9 cellular contexts compared by ENCODE assay signal in genomic region chr7:143892527-143893300, GRCh38. TPM values are rescaled to one million over a fixed set of nuclear protein-coding genes. Genes with fewer than 3 reads are reported as not detected.
A peak's percentile ranks its signal among the peaks of the same experiment; 100 is the strongest.
DNase-seq lines count a peak whose midpoint lies in the region; ATAC-seq, FAIRE-seq and TF ChIP-seq lines count a peak whose summit lies in the region.
"Had no signal": no experiment of that assay in that cellular context is flagged by ENCODE, and none has a peak within 500 bp of the region (broad histone marks: within the 10 kb centered on the region; RNA-seq: fewer than 3 reads in every experiment).

No MANE protein-coding gene starts in this region.

- peak; percentile 47 for TF ChIP-seq CTCF in C4-2B (conservative IDR thresholded peaks at IDR 0.05)
- TF ChIP-seq CTCF in H1 (IDR thresholded peaks at IDR 0.05; ENCODE audit: control extremely low read depth in 1 of 3, insufficient read depth in 1 of 3, low read depth in 1 of 3, low read length in 3 of 3): peak in 2 of 3 experiments; percentile 40 to 69; a peak in 2 of 4 replicates

- H4K20me1 ChIP-seq in H1 (replicated peaks in 1 of 2; ENCODE audit: control insufficient read depth in 1 of 2, insufficient read depth in 2 of 2, low read length in 2 of 2): peaks cover 0 to 8% of the 10 kb centered on the region in 2 experiments

- H4K91ac ChIP-seq in H1 (replicated peaks; ENCODE audit: insufficient read length, low read length): no peak overlapping the region

- no peaks in the 10 kb centered on the region for H3K4me1 ChIP-seq in H1 (replicated peaks in 1 of 4; ENCODE audit: control insufficient read depth in 3 of 4, insufficient read depth in 4 of 4, low read length in 3 of 4)

- no peak for TF ChIP-seq POLR2A in H1 (IDR thresholded peaks at IDR 0.05; ENCODE audit: control extremely low read depth in 1 of 2, low read depth in 2 of 2, low read length in 2 of 2)

- WGBS in H1 (ENCODE audit: extremely low coverage in 1 of 2, insufficient coverage in 1 of 2, insufficient read length in 1 of 2, insufficient replicate concordance in 2 of 2, low coverage in 1 of 2, low lambda C conversion rate in 2 of 2, missing lambda C conversion rate in 1 of 2), 2 experiments: 64% methylated on average over 5 of the region's 5 CpGs; no CpG with 5 or more reads in 1 of the 2 experiments

- peaks cover 6% of the 10 kb centered on the region in 2 experiments; a peak in 2 of 4 replicates for H3K9me3 ChIP-seq in H1 (ENCODE audit: insufficient read depth in 2 of 2, low read depth in 1 of 2, low read length in 1 of 2)

- H3K79me1 ChIP-seq in H1 (ENCODE audit: low read depth, low read length): no peaks in the 10 kb centered on the region

- H3K4ac ChIP-seq in H1 (replicated peaks; ENCODE audit: insufficient read length, low read depth, low read length): no peak overlapping the region

- no peak overlapping the region for H2BK15ac ChIP-seq in H1 (ENCODE audit: low read length)

- H2AK5ac ChIP-seq in H1 (ENCODE audit: low read depth, low read length): no peak overlapping the region

- H3K18ac ChIP-seq in H1 (ENCODE audit: extremely low read depth, low read length): no peak overlapping the region

- H3K23me2 ChIP-seq in H1 (ENCODE audit: low read depth, low read length): no peaks in the 10 kb centered on the region

- DNase-seq in NCI-H2171 (lab: John Stamatoyannopoulos, UW) (peak; percentile 1), H1 (ENCODE audit: low read depth in 1 of 2, low spot score in 2 of 2) (no peak), NCI-H2227 treated with DMSO at 0.1 percent for 48 hours (lab: John Stamatoyannopoulos, UW) (no peak), SW480 (ENCODE audit: low spot score) (no peak)
- DNase-seq in stimulated activated CD4-positive, alpha-beta T cell treated with anti-CD3 and anti-CD28 coated beads, Interleukin-4, amount 100 ng/mL, for 1 hour: no peak

- POLR2A ChIA-PET in H1 (lab: Charles Lee; ENCODE audit: partially characterized antibody): interaction anchor here (0.8 to 1.0 kb wide), 2 partner anchors 9 to 22 kb away, joined by 3 to 4 read pairs; partner anchors contain the start of gene TCAF1

- H3K27ac ChIP-seq in C4-2B: no peak overlapping the region
- no peak overlapping the region for H3K27ac ChIP-seq in H1 (ENCODE audit: low read depth, low read length)

- H3K14ac ChIP-seq in H1 (ENCODE audit: insufficient read length): no peak overlapping the region

- H2BK120ac ChIP-seq in H1 (replicated peaks; ENCODE audit: low read depth, low read length): no peak overlapping the region

- peak; percentile 58 to 63 for TF ChIP-seq RAD21 in H1 (IDR thresholded peaks at IDR 0.05 in 1 of 2, conservative IDR thresholded peaks at IDR 0.05 in 1 of 2; ENCODE audit: low read depth in 2 of 2, low read length in 2 of 2)

- H3K23ac ChIP-seq in H1 (ENCODE audit: insufficient read length): no peak overlapping the region

- CTCF ChIA-PET in H1 (lab: Charles Lee; ENCODE audit: partially characterized antibody): interaction anchor here (0.5 to 2.7 kb wide), 16 partner anchors 9 to 165 kb away, joined by 3 to 28 read pairs (median 3); partner anchors contain the start of gene TCAF1

- no peak for TF ChIP-seq EP300 in H1 (IDR thresholded peaks at IDR 0.05; ENCODE audit: borderline replicate concordance in 1 of 2, low read depth in 2 of 2, low read length in 2 of 2)

- no peak overlapping the region for H3K56ac ChIP-seq in H1 (replicated peaks; ENCODE audit: insufficient read length, low read depth, low read length)

- H2BK12ac ChIP-seq in H1 (ENCODE audit: low read depth, low read length): no peak overlapping the region

- H4K5ac ChIP-seq in H1 (ENCODE audit: insufficient read length, low read depth, low read length): no peak overlapping the region

- H3K27me3 ChIP-seq in H1 (replicated peaks in 1 of 4; ENCODE audit: control insufficient read depth in 3 of 4, extremely low read depth in 1 of 4, insufficient read depth in 3 of 4, low read length in 3 of 4): no peaks in the 10 kb centered on the region

- H3K9ac ChIP-seq in H1 (replicated peaks in 1 of 4; ENCODE audit: extremely low read depth in 1 of 4, low read depth in 3 of 4, low read length in 3 of 4): no peak overlapping the region

- no peak overlapping the region for H2AFZ ChIP-seq in H1 (ENCODE audit: low read length)

- H4K8ac ChIP-seq in H1 (ENCODE audit: extremely low read depth, insufficient read depth, low read length): no peak overlapping the region

- H2BK5ac ChIP-seq in H1 (ENCODE audit: low read depth, low read length): no peak overlapping the region

- H3K4me3 ChIP-seq in H1 (ENCODE audit: extremely low read depth in 1 of 4, insufficient read depth in 2 of 4, low read depth in 3 of 4, low read length in 4 of 4): no peak overlapping the region

- peaks cover 0 to 10% (median 3%) of the 10 kb centered on the region in 4 experiments; a peak in 3 of 8 replicates for H3K36me3 ChIP-seq in H1 (ENCODE audit: control insufficient read depth in 2 of 4, insufficient read depth in 4 of 4, low read length in 3 of 4)

- peaks cover 0 to 92% of the 10 kb centered on the region in 2 experiments; a peak in 2 of 4 replicates for H3K79me2 ChIP-seq in H1 (ENCODE audit: control insufficient read depth in 1 of 2, insufficient read depth in 2 of 2, low read length in 2 of 2)

- no peak overlapping the region for H3K4me2 ChIP-seq in H1 (ENCODE audit: insufficient read depth in 1 of 2, low read depth in 2 of 2, low read length in 2 of 2)

- H2BK20ac ChIP-seq in H1 (ENCODE audit: low read length): no peak overlapping the region

- no peak for FAIRE-seq in H1 (lab: Jason Lieb, UNC)

- ATAC-seq in GM18517 (IDR thresholded peaks at IDR 0.05; ENCODE audit: unreplicated experiment) (peak; percentile 99), HG02852 (IDR thresholded peaks at IDR 0.05; ENCODE audit: unreplicated experiment) (peak; percentile 99)

TF ChIP-seq in H1, 55 proteins besides CTCF, POLR2A, EP300 and RAD21 (continues in another document):
- TF ChIP-seq CREB1 (IDR thresholded peaks at IDR 0.05): 0 out of 2 replicates have a peak, but pooled peaks have one; percentile 27
- TF ChIP-seq NRF1 (IDR thresholded peaks at IDR 0.05; ENCODE audit: low read depth, low read length): no peak
- TF ChIP-seq HDAC6 (IDR thresholded peaks at IDR 0.05; ENCODE audit: low read depth, low read length): no peak
- no peak for TF ChIP-seq ZNF274 (IDR thresholded peaks at IDR 0.05; ENCODE audit: borderline replicate concordance, extremely low read depth, low read length)
- no peak for TF ChIP-seq POLR2AphosphoS5 (IDR thresholded peaks at IDR 0.05; ENCODE audit: low read depth, low read length)
- no peak for TF ChIP-seq SAP30 (IDR thresholded peaks at IDR 0.05; ENCODE audit: insufficient read depth, insufficient replicate concordance, low read length)
- no peak for TF ChIP-seq ASH2L (IDR thresholded peaks at IDR 0.05; ENCODE audit: low read length)
- TF ChIP-seq SP4 (IDR thresholded peaks at IDR 0.05; ENCODE audit: low read length): no peak
- no peak for TF ChIP-seq RBBP5 (IDR thresholded peaks at IDR 0.05; ENCODE audit: borderline replicate concordance, low read depth, low read length)
- TF ChIP-seq E2F6 (IDR thresholded peaks at IDR 0.05): no peak
- no peak for TF ChIP-seq TAF7 (optimal IDR thresholded peaks at IDR 0.05; ENCODE audit: borderline replicate concordance, low read depth, low read length)

RNA-seq across cellular contexts. Expression of gene TCAF1, which starts 9.3 kb away (rescaled TPM):
- 28.0 and 30.7 TPM in 2 replicates for total RNA-seq in H1 (2021; fragmentation: NEBNext Ultra II Directional; extraction: Animal tissue kit (Norgen Biotek cat#: 25700))
- polyA plus RNA-seq in H1 (2011; rRNA removed): 9.6 and 20.4 TPM in 2 replicates
- 13.1 TPM for polyA plus RNA-seq in H1 (2011; cell fraction: cytosol; rRNA removed)
- 139 TPM for polyA plus RNA-seq in H1 (2011; cell fraction: nucleus; rRNA removed)
- polyA plus RNA-seq in H1 (2012, experiment 1 of 2): 17.7 to 30.8 TPM (median 24.7 TPM) in 4 replicates
- 2.5 TPM for polyA plus RNA-seq in H1 (2012, experiment 2 of 2)
- 30.2 TPM for polyA plus RNA-seq in H1 (2013, experiment 1 of 2)
- polyA plus RNA-seq in H1 (2013, experiment 2 of 2): 24.5 TPM
- polyA minus RNA-seq in H1 (2011; rRNA and poly(A)+ RNA removed): 83.8 and 85.3 TPM in 2 replicates
- polyA minus RNA-seq in H1 (2011; cell fraction: cytosol; rRNA and poly(A)+ RNA removed): 22.4 TPM
- 53.6 TPM for polyA minus RNA-seq in H1 (2011; cell fraction: nucleus; rRNA and poly(A)+ RNA removed)

RNA-seq across cellular contexts. Expression of gene OR2F2, which starts 42.3 kb away (rescaled TPM):
- total RNA-seq in H1 (2021; fragmentation: NEBNext Ultra II Directional; extraction: Animal tissue kit (Norgen Biotek cat#: 25700)): not detected in 2 replicates
- polyA plus RNA-seq in H1 (2011; rRNA removed): not detected in 2 replicates
- polyA plus RNA-seq in H1 (2011; cell fraction: cytosol; rRNA removed): not detected
- polyA plus RNA-seq in H1 (2011; cell fraction: nucleus; rRNA removed): not detected
- not detected in 4 replicates for polyA plus RNA-seq in H1 (2012, experiment 1 of 2)
- not detected for polyA plus RNA-seq in H1 (2012, experiment 2 of 2)
- not detected for polyA plus RNA-seq in H1 (2013, experiment 1 of 2)
- not detected for polyA plus RNA-seq in H1 (2013, experiment 2 of 2)
- not detected in 2 replicates for polyA minus RNA-seq in H1 (2011; rRNA and poly(A)+ RNA removed)
- not detected for polyA minus RNA-seq in H1 (2011; cell fraction: cytosol; rRNA and poly(A)+ RNA removed)
- 0.60 TPM for polyA minus RNA-seq in H1 (2011; cell fraction: nucleus; rRNA and poly(A)+ RNA removed)
- total RNA-seq: LHCN-M2 had no signal
